ENCODE assay signal across 8 cellular contexts in genomic region chr12:44812062-44812461, GRCh38.
DNase-seq lines count a peak whose midpoint lies in the region; FAIRE-seq and TF ChIP-seq lines count a peak whose summit lies in the region.

No MANE protein-coding gene starts in this region.

- 96% methylated on average over 1 of the region's 1 CpG; no CpG with 5 or more reads in 1 of the 2 donors for WGBS in transverse colon (ENCODE audit: low coverage in 1 of 2), 2 donors
- 83 to 100% methylated on average over 1 of the region's 1 CpG for WGBS in thyroid gland, 2 donors

- H3K9me3 ChIP-seq in transverse colon = no peaks in the 10 kb centered on the region
- H3K9me3 ChIP-seq in kidney (ENCODE audit: control insufficient read depth in 1 of 2, low read length in 2 of 2) = no peaks in the 10 kb centered on the region
- no peaks in the 10 kb centered on the region for H3K9me3 ChIP-seq in thyroid gland

- H3K4me1 ChIP-seq in transverse colon (peaks cover 0 to 3% (median under 1%) of the 10 kb centered on the region in 4 donors), kidney (ENCODE audit: control insufficient read depth in 1 of 2, insufficient read depth in 1 of 2, low read depth in 1 of 2, low read length in 2 of 2) (no peaks in the 10 kb centered on the region), thyroid gland (no peaks in the 10 kb centered on the region)

- in situ Hi-C loops in transverse colon (cut with MboI; ENCODE audit: low pct_ligation_motif_present in 1 of 4, low pct_unique_long_range_greater_than_20kb in 1 of 4, low sequenced_read_pairs in 3 of 4) = no loop called here

- no peak for FAIRE-seq in kidney (lab: Jason Lieb, UNC)

- TF ChIP-seq CTCF in transverse colon (IDR thresholded peaks at IDR 0.05) = peak in 4 of 5 experiments; percentile 20 to 30 (median 25)
- TF ChIP-seq CTCF in kidney (IDR thresholded peaks at IDR 0.05; ENCODE audit: borderline replicate concordance, extremely low read depth, insufficient read depth) = no peak
- TF ChIP-seq CTCF in thyroid gland (IDR thresholded peaks at IDR 0.05) = no peak

- H3K9ac ChIP-seq in kidney (ENCODE audit: low read length in 2 of 2) = no peak overlapping the region

- TF ChIP-seq POLR2A in transverse colon (IDR thresholded peaks at IDR 0.05) = no peak
- no peak for TF ChIP-seq POLR2A in thyroid gland (IDR thresholded peaks at IDR 0.05)

- DNase-seq in stimulated activated CD4-positive, alpha-beta T cell treated with anti-CD3 and anti-CD28 coated beads, Interleukin-2, amount 100 ng/mL, for 4 hours (ENCODE audit: low read depth) = peak; percentile 46
- DNase-seq in stimulated activated CD4-positive, alpha-beta T cell treated with anti-CD3 and anti-CD28 coated beads, Interleukin-1b, Interleukin-23, amount 100 ng/mL, for 48 hours = no peak
- DNase-seq in activated naive CD8-positive, alpha-beta T cell treated with anti-CD3 and anti-CD28 coated beads, Interleukin-2, amount 50 U/mL, for 16 hours (ENCODE audit: low read depth, low spot score) = peak; percentile 27
- DNase-seq in transverse colon (no peak), NCI-H1436 treated with DMSO at 0.1 percent for 48 hours (lab: John Stamatoyannopoulos, UW) (no peak), kidney (no peak), thyroid gland (no peak)

- TF ChIP-seq EP300 in Ishikawa (IDR thresholded peaks at IDR 0.05; ENCODE audit: borderline replicate concordance) = no peak
- TF ChIP-seq EP300 in transverse colon (IDR thresholded peaks at IDR 0.05; ENCODE audit: low read depth) = no peak

- H3K36me3 ChIP-seq in transverse colon (no peaks in the 10 kb centered on the region), kidney (ENCODE audit: control insufficient read depth in 1 of 2, insufficient read depth in 2 of 2, low read length in 2 of 2) (no peaks in the 10 kb centered on the region), thyroid gland (no peaks in the 10 kb centered on the region)

- H3K27ac ChIP-seq in transverse colon (no peak overlapping the region), kidney (ENCODE audit: low read depth in 2 of 2, low read length in 2 of 2) (no peak overlapping the region), thyroid gland (no peak overlapping the region)

- H3K27me3 ChIP-seq in transverse colon = no peaks in the 10 kb centered on the region
- H3K27me3 ChIP-seq in thyroid gland = no peaks in the 10 kb centered on the region

- no peak overlapping the region for H3K4me3 ChIP-seq in transverse colon
- H3K4me3 ChIP-seq in kidney (ENCODE audit: low read length in 2 of 2) = no peak overlapping the region
- no peak overlapping the region for H3K4me3 ChIP-seq in thyroid gland (replicated peaks in 1 of 3)

- TF ChIP-seq RAD21 in Ishikawa (IDR thresholded peaks at IDR 0.05; ENCODE audit: low read depth) = peak; percentile 52

- intact Hi-C loops in transverse colon (cut with DNase I; ENCODE audit: low total_unique reads) = no loop called here
- intact Hi-C loops in kidney (cut with DNase I) = no loop called here
- intact Hi-C loops in thyroid gland (cut with DNase I) = no loop called here

TF ChIP-seq in Ishikawa, 13 proteins besides CTCF, POLR2A, EP300 and RAD21:
- no peak for TF ChIP-seq TEAD4 (IDR thresholded peaks at IDR 0.05)
- no peak for TF ChIP-seq NFIC (IDR thresholded peaks at IDR 0.05)
- TF ChIP-seq ZBTB7A (IDR thresholded peaks at IDR 0.05; ENCODE audit: low read depth) = no peak
- no peak for TF ChIP-seq YY1 (IDR thresholded peaks at IDR 0.05; ENCODE audit: low read depth)
- TF ChIP-seq TCF12 (IDR thresholded peaks at IDR 0.05; ENCODE audit: low read depth) = no peak
- no peak for TF ChIP-seq CEBPB (IDR thresholded peaks at IDR 0.05)
- no peak for TF ChIP-seq MAX (IDR thresholded peaks at IDR 0.05)
- no peak for TF ChIP-seq TAF1 (IDR thresholded peaks at IDR 0.05; ENCODE audit: low read depth)
- TF ChIP-seq USF1 (IDR thresholded peaks at IDR 0.05) = no peak

Comparison
In these comparisons a context has a peak if more than half of its experiments do, and no peak if none do; other contexts are left out.
1. DNase-seq: peak in stimulated activated CD4-positive, alpha-beta T cell treated with anti-CD3 and anti-CD28 coated beads, Interleukin-2, amount 100 ng/mL, for 4 hours (single experiment) and activated naive CD8-positive, alpha-beta T cell treated with anti-CD3 and anti-CD28 coated beads, Interleukin-2, amount 50 U/mL, for 16 hours (single experiment); none in stimulated activated CD4-positive, alpha-beta T cell treated with anti-CD3 and anti-CD28 coated beads, Interleukin-1b, Interleukin-23, amount 100 ng/mL, for 48 hours (single experiment), transverse colon (single experiment), NCI-H1436 treated with DMSO at 0.1 percent for 48 hours (single experiment), kidney (single experiment) and thyroid gland (0 of 2).
2. CTCF ChIP-seq: peak in transverse colon (4 of 5); none in kidney (single experiment) and thyroid gland (0 of 6).